ENCODE assay signal across 8 cellular contexts in the genomic region with DNA sequence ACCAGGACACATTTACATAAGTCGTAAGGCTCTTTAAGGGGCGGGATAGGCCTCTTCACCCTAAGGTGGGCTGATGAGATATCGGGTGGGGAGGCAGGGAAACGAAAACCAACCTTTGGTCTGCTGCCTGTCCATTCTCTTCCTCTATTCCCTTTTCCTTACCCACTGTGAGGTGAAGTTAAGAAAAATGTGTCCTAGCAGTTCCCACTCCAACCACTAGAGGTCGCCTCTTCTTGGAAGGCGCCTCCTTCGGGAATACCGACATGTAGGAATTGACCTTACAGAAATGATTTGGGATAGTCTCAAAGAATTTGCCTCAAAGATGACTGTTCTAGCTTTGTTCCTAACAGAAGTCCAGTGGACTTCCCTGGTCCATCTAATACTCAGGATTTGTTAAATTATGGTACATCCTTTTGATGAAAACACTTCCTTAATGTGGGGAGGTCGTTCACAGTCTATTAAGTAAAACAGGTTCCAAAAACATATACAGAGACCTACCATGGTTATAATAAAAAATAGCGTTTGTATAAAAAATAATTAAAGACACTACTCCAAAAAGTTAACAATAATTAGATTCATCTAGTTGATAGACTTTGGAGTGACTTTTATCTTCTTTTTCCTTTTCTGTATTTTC. TPM values are rescaled to one million over a fixed set of nuclear protein-coding genes. Genes with fewer than 3 reads are reported as not detected.
DNase-seq lines count a peak whose midpoint lies in the region; ATAC-seq, FAIRE-seq and TF ChIP-seq lines count a peak whose summit lies in the region.

No MANE protein-coding gene starts in this region.

- H3K4me3 ChIP-seq in A549 (no peak overlapping the region), hepatocyte (no peak overlapping the region)

- ATAC-seq in A549 (peak; percentile 79 to 87; a peak in 5 of 6 replicates), activated B cell treated with CpG ODN at 0.5 μM for 24 hours (ENCODE audit: low read depth) (no peak)

- H3K27ac Mint-ChIP-seq in activated B cell treated with CpG ODN at 0.5 μM for 24 hours = no peak overlapping the region
- H3K27ac Mint-ChIP-seq in activated T-cell treated with anti-CD3 and anti-CD28 coated beads, Interleukin-2, amount 50 U/mL, for 24 hours = no peak overlapping the region

- POLR2A ChIA-PET in A549 (lab: Yijun Ruan, JAX) = no interaction called here
- POLR2A ChIA-PET in activated B cell treated with CpG ODN at 0.5 μM for 24 hours (lab: Charles Lee) = no interaction called here

- H3K4me1 ChIP-seq in A549 (no peaks in the 10 kb centered on the region), hepatocyte (ENCODE audit: insufficient read depth) (no peaks in the 10 kb centered on the region)

- no peak for TF ChIP-seq EP300 in A549 (IDR thresholded peaks at IDR 0.05)

- CTCF ChIA-PET in A549 (lab: Yijun Ruan, JAX) = interaction anchor here (0.6 to 3.7 kb wide), 12 partner anchors 10 to 683 kb away, joined by 3 to 30 read pairs (median 3); no protein-coding TSS in a partner anchor
- CTCF ChIA-PET in activated B cell treated with CpG ODN at 0.5 μM for 24 hours (lab: Charles Lee) = interaction anchor here (0.7 to 1.4 kb wide), 6 partner anchors 9 to 275 kb away, joined by 3 to 4 read pairs (median 3); no protein-coding TSS in a partner anchor

- peak; percentile 73 for TF ChIP-seq CTCF in A549 (IDR thresholded peaks at IDR 0.05)
- TF ChIP-seq CTCF in activated B cell treated with CpG ODN at 0.5 μM for 24 hours (IDR thresholded peaks at IDR 0.05) = peak; percentile 79
- TF ChIP-seq CTCF in hepatocyte (IDR thresholded peaks at IDR 0.05; ENCODE audit: poor library complexity) = peak; percentile 95

- H3K9me3 Mint-ChIP-seq in activated B cell treated with CpG ODN at 0.5 μM for 24 hours = no peaks in the 10 kb centered on the region
- H3K9me3 Mint-ChIP-seq in activated T-cell treated with anti-CD3 and anti-CD28 coated beads, Interleukin-2, amount 50 U/mL, for 24 hours = peaks cover 3% of the 10 kb centered on the region

- FAIRE-seq in A549 (lab: Jason Lieb, UNC) = no peak

- WGBS in A549 (ENCODE audit: missing lambda C conversion rate) = 12% methylated on average over 10 of the region's 10 CpGs
- WGBS in hepatocyte (ENCODE audit: low lambda C conversion rate, missing lambda C conversion rate) = 27% methylated on average over 10 of the region's 10 CpGs

- H4K20me1 ChIP-seq in hepatocyte (ENCODE audit: insufficient read depth, poor library complexity, severe bottlenecking) = no peaks in the 10 kb centered on the region

- H3K4me1 Mint-ChIP-seq in activated B cell treated with CpG ODN at 0.5 μM for 24 hours = peaks cover 6% of the 10 kb centered on the region
- peaks cover 40% of the 10 kb centered on the region for H3K4me1 Mint-ChIP-seq in activated T-cell treated with anti-CD3 and anti-CD28 coated beads, Interleukin-2, amount 50 U/mL, for 24 hours (ENCODE audit: low read depth)

- H3K27me3 ChIP-seq in hepatocyte = no peaks in the 10 kb centered on the region

- H2AFZ ChIP-seq in hepatocyte = no peak overlapping the region

- 0 out of 3 replicates have a peak overlapping the region, but pooled peaks have one; percentile 25 for H3K4me2 ChIP-seq in A549
- no peak overlapping the region for H3K4me2 ChIP-seq in hepatocyte

- H3K27ac ChIP-seq in A549 = no peak overlapping the region
- H3K27ac ChIP-seq in hepatocyte = no peak overlapping the region

- H3K4me3 Mint-ChIP-seq in activated B cell treated with CpG ODN at 0.5 μM for 24 hours = no peak overlapping the region
- H3K4me3 Mint-ChIP-seq in activated T-cell treated with anti-CD3 and anti-CD28 coated beads, Interleukin-2, amount 50 U/mL, for 24 hours = no peak overlapping the region

- DNase-seq in A549 (ENCODE audit: low read depth in 1 of 2, low spot score in 1 of 2) = peak; percentile 48 to 65
- peak; percentile 76 for DNase-seq in EH (ENCODE audit: low read depth)
- DNase-seq in NCI-H146 (lab: John Stamatoyannopoulos, UW) = peak; percentile 17
- DNase-seq in activated B cell treated with CpG ODN at 0.5 μM for 24 hours = no peak
- DNase-seq in hepatocyte (ENCODE audit: low spot score) = peak; percentile 78
- peak; percentile 65 for DNase-seq in stimulated activated CD8-positive, alpha-beta memory T cell treated with anti-CD3 and anti-CD28 coated beads, Interleukin-4, amount 100 ng/mL, for 48 hours
- DNase-seq in activated T-cell treated with anti-CD3 and anti-CD28 coated beads, Interleukin-2, amount 50 U/mL, for 24 hours = no peak
- no peak for DNase-seq in activated T-cell treated with anti-CD3 and anti-CD28 coated beads for 4 hours

- no peaks in the 10 kb centered on the region for H3K36me3 Mint-ChIP-seq in activated B cell treated with CpG ODN at 0.5 μM for 24 hours (ENCODE audit: low read depth)
- peaks cover 3% of the 10 kb centered on the region for H3K36me3 Mint-ChIP-seq in activated T-cell treated with anti-CD3 and anti-CD28 coated beads, Interleukin-2, amount 50 U/mL, for 24 hours (ENCODE audit: low read depth)

- TF ChIP-seq RAD21 in A549 (conservative IDR thresholded peaks at IDR 0.05 in 1 of 2, IDR thresholded peaks at IDR 0.05 in 1 of 2) = peak; percentile 30 to 55; a peak in 4 of 5 replicates

- H3K79me2 ChIP-seq in hepatocyte = no peaks in the 10 kb centered on the region

- H3K9me3 ChIP-seq in A549 (no peaks in the 10 kb centered on the region), hepatocyte (ENCODE audit: low read depth) (no peaks in the 10 kb centered on the region)

- no peak for TF ChIP-seq POLR2A in A549 (IDR thresholded peaks at IDR 0.05; ENCODE audit: low read length)

- peaks cover 2% of the 10 kb centered on the region for H3K27me3 Mint-ChIP-seq in activated B cell treated with CpG ODN at 0.5 μM for 24 hours
- H3K27me3 Mint-ChIP-seq in activated T-cell treated with anti-CD3 and anti-CD28 coated beads, Interleukin-2, amount 50 U/mL, for 24 hours = no peaks in the 10 kb centered on the region

- intact Hi-C loops in activated B cell treated with CpG ODN at 0.5 μM for 24 hours (cut with micrococcal nuclease) = loop anchor here (1.0 to 2.0 kb wide), 2 partner anchors 272 to 375 kb away; no protein-coding TSS in a partner anchor

- H3K9me2 ChIP-seq in hepatocyte (replicated peaks; ENCODE audit: insufficient read depth) = no peaks in the 10 kb centered on the region

- H3K36me3 ChIP-seq in hepatocyte (replicated peaks; ENCODE audit: insufficient read depth, low read depth) = no peaks in the 10 kb centered on the region

TF ChIP-seq in A549, 52 proteins besides CTCF, POLR2A, EP300 and RAD21:
- TF ChIP-seq SMC3 (IDR thresholded peaks at IDR 0.05) (peak; percentile 38; the same call in 2 of the 3 replicates), RARB (CRISPR knock-in tag; IDR thresholded peaks at IDR 0.05) (no peak)
- TF ChIP-seq, protein P1, sequence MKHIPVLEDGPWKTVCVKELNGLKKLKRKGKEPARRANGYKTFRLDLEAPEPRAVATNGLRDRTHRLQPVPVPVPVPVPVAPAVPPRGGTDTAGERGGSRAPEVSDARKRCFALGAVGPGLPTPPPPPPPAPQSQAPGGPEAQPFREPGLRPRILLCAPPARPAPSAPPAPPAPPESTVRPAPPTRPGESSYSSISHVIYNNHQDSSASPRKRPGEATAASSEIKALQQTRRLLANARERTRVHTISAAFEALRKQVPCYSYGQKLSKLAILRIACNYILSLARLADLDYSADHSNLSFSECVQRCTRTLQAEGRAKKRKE (CRISPR knock-in tag; IDR thresholded peaks at IDR 0.05; ENCODE audit: low read depth) = no peak

RNA-seq across cellular contexts. Expression of a gene that starts 14.1 kb away (rescaled TPM):
- polyA plus RNA-seq in A549 (2011; rRNA removed) = 1.7 and 1.9 TPM in 2 replicates
- polyA plus RNA-seq in A549 (2012; cell fraction: cytosol; rRNA removed) = 1.6 and 2.1 TPM in 2 replicates
- polyA plus RNA-seq in A549 (2012; cell fraction: nucleus; rRNA removed) = 2.9 and 3.2 TPM in 2 replicates
- polyA plus RNA-seq in A549 (2017; fragmentation: RNase III; extraction: RNeasy Plus Mini Kit Qiagen cat#74134 plus additional on column Dnase treatment) = 0.83 to 1.6 TPM (median 1.6 TPM) in 3 replicates
- 2.2 and 4.8 TPM in 2 replicates for polyA minus RNA-seq in A549 (2011; rRNA and poly(A)+ RNA removed)
- total RNA-seq in activated B cell treated with CpG ODN at 0.5 μM for 24 hours = 0.82 and 0.93 TPM in 2 replicates
- 1.8 and 9.2 TPM in 2 replicates for total RNA-seq in hepatocyte
- 2.8 and 7.7 TPM in 2 replicates for polyA plus RNA-seq in hepatocyte

RNA-seq across cellular contexts. Expression of a gene that starts 58.4 kb away (rescaled TPM):
- polyA plus RNA-seq in A549 (2011; rRNA removed) (148 and 164 TPM in 2 replicates), A549 (2017; fragmentation: RNase III; extraction: RNeasy Plus Mini Kit Qiagen cat#74134 plus additional on column Dnase treatment) (174 to 179 TPM (median 178 TPM) in 3 replicates), hepatocyte (147 TPM in 2 replicates)
- polyA plus RNA-seq in A549 (2012; cell fraction: cytosol; rRNA removed) = 139 and 163 TPM in 2 replicates
- polyA plus RNA-seq in A549 (2012; cell fraction: nucleus; rRNA removed) = 85.9 and 144 TPM in 2 replicates
- 62.3 and 65.2 TPM in 2 replicates for polyA minus RNA-seq in A549 (2011; rRNA and poly(A)+ RNA removed)
- total RNA-seq in activated B cell treated with CpG ODN at 0.5 μM for 24 hours (156 and 162 TPM in 2 replicates), hepatocyte (120 and 133 TPM in 2 replicates)

Comparison
In these comparisons a context has a peak if more than half of its experiments do, and no peak if none do; other contexts are left out.
1. DNase-seq: peak in A549 (2 of 2), EH (single experiment), NCI-H146 (single experiment), hepatocyte (single experiment) and stimulated activated CD8-positive, alpha-beta memory T cell treated with anti-CD3 and anti-CD28 coated beads, Interleukin-4, amount 100 ng/mL, for 48 hours (single experiment); none in activated B cell treated with CpG ODN at 0.5 μM for 24 hours (single experiment), activated T-cell treated with anti-CD3 and anti-CD28 coated beads, Interleukin-2, amount 50 U/mL, for 24 hours (single experiment) and activated T-cell treated with anti-CD3 and anti-CD28 coated beads for 4 hours (single experiment).
2. Peak in every context shown above with its lines, with median percentiles within 50 percentile points of each other: CTCF ChIP-seq.